In genomic region chr15:50494547-50494946, GRCh38 we compare ENCODE assay signal across 10 cellular contexts. TPM values are rescaled to one million over a fixed set of nuclear protein-coding genes. Genes with fewer than 3 reads are reported as not detected.
"Had no signal": no experiment of that assay in that cellular context is flagged by ENCODE, and none has a peak within 500 bp of the region (broad histone marks: within the 10 kb centered on the region; RNA-seq: fewer than 3 reads in every experiment).

No MANE protein-coding gene starts in this region.

RNA-seq across cellular contexts. Expression of gene USP50, which starts 51.9 kb away (rescaled TPM):
- total RNA-seq: OCI-LY7, PC-3, PC-9, Peyer's patch, Right ventricle myocardium inferior, RPMI7951, SJCRH30, SJSA1, SK-MEL-5 had no signal
- polyA plus RNA-seq: SK-N-SH had no signal
